ENCODE assay signal across 8 cellular contexts in the genomic region with DNA sequence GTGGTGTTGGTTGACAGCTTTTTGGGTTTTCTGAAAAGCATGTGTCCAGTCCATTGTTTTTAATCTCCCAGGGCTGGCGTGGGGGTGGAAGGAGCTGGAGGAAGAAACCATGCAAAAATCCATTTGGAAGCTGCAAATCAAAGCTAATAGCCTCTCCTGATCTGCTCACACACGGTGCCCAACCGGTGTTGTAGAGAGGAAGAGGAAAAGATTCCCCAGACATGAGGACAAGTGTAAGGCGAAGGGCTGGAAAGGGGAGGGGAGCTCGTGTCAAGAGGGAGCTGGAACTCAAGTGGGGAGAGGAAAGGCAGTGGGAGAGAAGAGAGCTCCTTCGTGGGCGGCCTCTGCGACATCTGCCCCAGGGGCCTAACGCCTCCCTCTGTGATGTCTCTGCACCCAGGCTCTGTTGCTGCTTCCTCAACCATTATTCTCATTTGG.
DNase-seq lines count a peak whose midpoint lies in the region; ATAC-seq and TF ChIP-seq lines count a peak whose summit lies in the region.

No MANE protein-coding gene starts in this region.

- H3K27ac ChIP-seq in SJCRH30: peak overlapping the region; percentile 90; the same call in 1 of the 2 replicates
- peak overlapping the region; percentile 93 to 98 (median 96) for H3K27ac ChIP-seq in gastrocnemius medialis
- no peak overlapping the region for H3K27ac ChIP-seq in effector memory CD4-positive, alpha-beta T cell (ENCODE audit: insufficient read depth, low read length, poor library complexity, severe bottlenecking)

- in situ Hi-C loops in gastrocnemius medialis (cut with MboI; ENCODE audit: low sequenced_read_pairs in 4 of 4) (loop anchor here in 2 of 4 donors (10.0 kb wide), 2 partner anchors 143 to 227 kb away; no protein-coding TSS in a partner anchor), HAP-1 (cut with MboI; ENCODE audit: low sequenced_read_pairs) (loop anchor here (10.0 kb wide), 1 partner anchor 117 kb away; no protein-coding TSS in a partner anchor)

- H3K36me3 ChIP-seq in SJCRH30: no peaks in the 10 kb centered on the region
- H3K36me3 ChIP-seq in gastrocnemius medialis: no peaks in the 10 kb centered on the region
- no peaks in the 10 kb centered on the region for H3K36me3 ChIP-seq in HAP-1 (replicated peaks)
- H3K36me3 ChIP-seq in effector memory CD4-positive, alpha-beta T cell (ENCODE audit: control insufficient read depth, insufficient read depth, low read length): no peaks in the 10 kb centered on the region

- TF ChIP-seq CTCF in fibroblast of pulmonary artery (IDR thresholded peaks at IDR 0.05; ENCODE audit: low read length, missing control alignments) (no peak), gastrocnemius medialis (IDR thresholded peaks at IDR 0.05 in 4 of 5, conservative IDR thresholded peaks at IDR 0.05 in 1 of 5) (no peak)

- H3K4me1 ChIP-seq in SJCRH30 (peaks cover 35% of the 10 kb centered on the region), gastrocnemius medialis (peaks cover 95 to 96% of the 10 kb centered on the region in 2 donors), HAP-1 (peaks cover 22% of the 10 kb centered on the region)
- peaks cover 39% of the 10 kb centered on the region for H3K4me1 ChIP-seq in effector memory CD4-positive, alpha-beta T cell (ENCODE audit: control insufficient read depth, insufficient read depth, low read length, poor library complexity, severe bottlenecking)

- DNase-seq in GM03348 (ENCODE audit: low spot score) (peak; percentile 37), SJCRH30 (peak; percentile 13 to 38), fibroblast of pulmonary artery (ENCODE audit: low read depth) (no peak), gastrocnemius medialis (no peak), NCI-H748 treated with DMSO at 0.1 percent for 48 hours (lab: John Stamatoyannopoulos, UW) (no peak), A172 (ENCODE audit: low spot score) (no peak), HAP-1 (ENCODE audit: low spot score in 2 of 2) (no peak)
- DNase-seq in effector memory CD4-positive, alpha-beta T cell: no peak

- peak overlapping the region; percentile 38 for H3K4me3 ChIP-seq in SJCRH30
- peak overlapping the region; percentile 27 for H3K4me3 ChIP-seq in fibroblast of pulmonary artery (replicated peaks; ENCODE audit: low read depth, low read length)
- no peak overlapping the region for H3K4me3 ChIP-seq in gastrocnemius medialis
- H3K4me3 ChIP-seq in HAP-1: no peak overlapping the region
- no peak overlapping the region for H3K4me3 ChIP-seq in effector memory CD4-positive, alpha-beta T cell (ENCODE audit: insufficient read depth, low read depth, low read length, poor library complexity, severe bottlenecking)

- H3K9me3 ChIP-seq in SJCRH30 (replicated peaks) (no peaks in the 10 kb centered on the region), gastrocnemius medialis (no peaks in the 10 kb centered on the region), HAP-1 (no peaks in the 10 kb centered on the region)
- H3K9me3 ChIP-seq in effector memory CD4-positive, alpha-beta T cell (ENCODE audit: control insufficient read depth, low read length): no peaks in the 10 kb centered on the region

- ATAC-seq in gastrocnemius medialis: no peak

- intact Hi-C loops in gastrocnemius medialis (cut with DNase I; ENCODE audit: low total_unique reads): loop anchor here (2.0 to 5.0 kb wide), 4 partner anchors 165 to 353 kb away; no protein-coding TSS in a partner anchor

- H3K27me3 ChIP-seq in SJCRH30 (no peaks in the 10 kb centered on the region), gastrocnemius medialis (no peaks in the 10 kb centered on the region), HAP-1 (ENCODE audit: low read depth) (no peaks in the 10 kb centered on the region)
- no peaks in the 10 kb centered on the region for H3K27me3 ChIP-seq in effector memory CD4-positive, alpha-beta T cell (replicated peaks; ENCODE audit: control insufficient read depth, insufficient read depth, low read length, poor library complexity, severe bottlenecking)

- TF ChIP-seq POLR2A in gastrocnemius medialis (IDR thresholded peaks at IDR 0.05): no peak

Comparison
In these comparisons a context has a peak if more than half of its experiments do, and no peak if none do; other contexts are left out.
1. DNase-seq: peak in GM03348 (single experiment) and SJCRH30 (2 of 2); none in fibroblast of pulmonary artery (single experiment), gastrocnemius medialis (0 of 2), NCI-H748 treated with DMSO at 0.1 percent for 48 hours (single experiment), A172 (single experiment), HAP-1 (0 of 2) and effector memory CD4-positive, alpha-beta T cell (0 of 3).
2. H3K4me3 ChIP-seq: peak in SJCRH30 (single experiment) and fibroblast of pulmonary artery (single experiment); none in gastrocnemius medialis (0 of 4), HAP-1 (single experiment) and effector memory CD4-positive, alpha-beta T cell (single experiment).